ENCODE assay signal across 29 cellular contexts in genomic region chr15:33096134-33096533, GRCh38.
"Had no signal": no experiment of that assay in that cellular context is flagged by ENCODE, and none has a peak within 500 bp of the region (broad histone marks: within the 10 kb centered on the region; RNA-seq: fewer than 3 reads in every experiment).

No MANE protein-coding gene starts in this region.

- H3K27me3 ChIP-seq: pancreas, stomach, testis, thyroid gland, transverse colon, upper lobe of left lung, vagina had no signal

- DNase-seq: hippocampal formation; kidney glomerular epithelial cell; left cardiac atrium; left ventricle myocardium inferior; midbrain; naive thymus-derived CD8-positive, alpha-beta T cell; nucleus accumbens; pancreas; posterior cingulate gyrus; retina; right cardiac atrium; stimulated activated CD4-positive, alpha-beta T cell treated with anti-CD3 and anti-CD28 coated beads, Interleukin-12 subunit alpha, Interleukin-12 subunit beta, amount 100 ng/mL, for 4 hours; stimulated activated CD4-positive, alpha-beta T cell treated with anti-CD3 and anti-CD28 coated beads, Interleukin-15, amount 100 ng/mL, for 24 hours; stimulated activated CD4-positive, alpha-beta T cell treated with anti-CD3 and anti-CD28 coated beads, Interleukin-2, amount 100 ng/mL, for 24 hours; stimulated activated CD4-positive, alpha-beta T cell treated with anti-CD3 and anti-CD28 coated beads, Interleukin-4, amount 100 ng/mL, for 1 hour; stimulated activated naive B cell treated with anti-CD40 and anti-IgM and Interleukin-4, amounts not matched to agents 10 μg/mL and 1 μg/mL and 100 μg/mL, for 72 hours; stimulated activated naive CD8-positive, alpha-beta T cell treated with anti-CD3 and anti-CD28 coated beads, Interleukin-15, Interleukin-2, amounts not matched to agents 100 U/mL and 50 U/mL, for 24 hours; stomach; testis; thyroid gland; transverse colon; upper lobe of left lung had no signal

- H3K4me3 ChIP-seq: left ventricle myocardium inferior, lung, pancreas, prostate gland, skin epidermis, stomach, testis, thyroid gland, transverse colon, upper lobe of left lung, vagina had no signal

- H3K9me3 Mint-ChIP-seq: nephron; neural crest cell; stimulated activated naive B cell treated with anti-CD40 and anti-IgM and Interleukin-4, amounts not matched to agents 10 μg/mL and 1 μg/mL and 100 μg/mL, for 72 hours had no signal

- H3K4me3 Mint-ChIP-seq: naive thymus-derived CD8-positive, alpha-beta T cell; nephron; neural crest cell; stimulated activated naive B cell treated with anti-CD40 and anti-IgM and Interleukin-4, amounts not matched to agents 10 μg/mL and 1 μg/mL and 100 μg/mL, for 72 hours had no signal

- H3K36me3 ChIP-seq: left ventricle myocardium inferior, pancreas, prostate gland, stomach, thyroid gland, transverse colon, upper lobe of left lung, vagina had no signal

- H3K4me1 Mint-ChIP-seq: stimulated activated naive B cell treated with anti-CD40 and anti-IgM and Interleukin-4, amounts not matched to agents 10 μg/mL and 1 μg/mL and 100 μg/mL, for 72 hours had no signal

- H3K27me3 Mint-ChIP-seq: naive thymus-derived CD8-positive, alpha-beta T cell had no signal

- H3K36me3 Mint-ChIP-seq: naive thymus-derived CD8-positive, alpha-beta T cell; stimulated activated naive B cell treated with anti-CD40 and anti-IgM and Interleukin-4, amounts not matched to agents 10 μg/mL and 1 μg/mL and 100 μg/mL, for 72 hours had no signal

- H3K27ac ChIP-seq: left ventricle myocardium inferior, pancreas, prostate gland, skin epidermis, stomach, testis, thyroid gland, transverse colon, upper lobe of left lung, vagina had no signal

- ATAC-seq: left cardiac atrium; naive thymus-derived CD8-positive, alpha-beta T cell; pancreas; right cardiac atrium; sciatic nerve; stimulated activated naive B cell treated with anti-CD40 and anti-IgM and Interleukin-4, amounts not matched to agents 10 μg/mL and 1 μg/mL and 100 μg/mL, for 72 hours; stimulated activated naive CD8-positive, alpha-beta T cell treated with anti-CD3 and anti-CD28 coated beads, Interleukin-15, Interleukin-2, amounts not matched to agents 100 U/mL and 50 U/mL, for 24 hours had no signal

- H3K27ac Mint-ChIP-seq: naive thymus-derived CD8-positive, alpha-beta T cell; nephron; stimulated activated naive B cell treated with anti-CD40 and anti-IgM and Interleukin-4, amounts not matched to agents 10 μg/mL and 1 μg/mL and 100 μg/mL, for 72 hours had no signal
